ENCODE assay signal across 1 cellular context in the genomic region with DNA sequence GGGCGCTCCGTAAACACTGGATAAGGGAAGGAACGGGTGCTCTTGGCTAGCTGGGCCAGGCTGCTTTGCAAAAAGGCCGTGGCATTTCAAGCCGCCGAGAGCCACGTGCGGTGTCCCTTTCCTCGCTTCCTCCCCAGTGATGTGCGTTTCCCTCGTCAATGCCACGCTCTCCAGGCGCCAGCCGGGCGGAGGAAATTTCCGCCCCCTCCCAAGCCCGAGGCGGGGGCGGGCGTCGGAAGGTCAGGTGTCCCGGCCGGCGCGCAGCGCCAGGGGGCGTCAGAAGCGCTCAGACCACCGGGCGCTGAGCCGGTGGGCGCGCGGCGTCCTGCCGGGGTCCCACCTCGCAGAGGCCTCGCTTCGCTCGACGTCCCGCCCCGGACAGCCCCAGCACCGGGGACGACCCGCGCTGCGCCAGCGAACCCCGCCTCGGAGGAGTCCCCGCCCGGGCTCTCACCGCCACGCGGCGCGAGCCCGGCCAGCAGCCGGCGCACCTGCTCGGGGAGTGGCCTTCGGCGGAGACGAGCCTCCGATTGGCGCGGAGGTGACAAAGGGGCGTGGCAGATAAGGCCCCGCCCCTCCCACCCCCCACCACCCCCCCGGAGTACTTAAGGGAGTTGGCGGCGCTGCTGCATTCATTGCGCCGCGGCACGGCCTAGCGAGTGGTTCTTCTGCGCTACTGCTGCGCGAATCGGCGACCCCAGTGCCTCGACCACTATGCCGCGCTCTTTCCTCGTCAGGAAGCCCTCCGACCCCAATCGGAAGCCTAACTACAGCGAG.
TF ChIP-seq lines count a peak whose summit lies in the region.

A gene (plus strand): TSS at position 635 of the 777 bp plus-strand sequence. CDS start 80 bp downstream, at position 715.

TF ChIP-seq in H1, 55 proteins besides CTCF, POLR2A, EP300 and RAD21 (continued from another document):
- TF ChIP-seq SIN3A (conservative IDR thresholded peaks at IDR 0.05 in 1 of 2, IDR thresholded peaks at IDR 0.05 in 1 of 2; ENCODE audit: low read depth in 1 of 2, low read length in 2 of 2) (peak in 1 of 2 experiments; percentile 75; a peak in 1 of 4 replicates), SUZ12 (IDR thresholded peaks at IDR 0.05; ENCODE audit: low read length) (no peak), NANOG (IDR thresholded peaks at IDR 0.05; ENCODE audit: insufficient read depth, low read depth, low read length, poor library complexity, severe bottlenecking) (no peak), POU5F1 (IDR thresholded peaks at IDR 0.05; ENCODE audit: low read depth, low read length) (no peak), GABPA (IDR thresholded peaks at IDR 0.05; ENCODE audit: borderline replicate concordance, insufficient read depth, low read length) (no peak), ASH2L (IDR thresholded peaks at IDR 0.05; ENCODE audit: low read length) (peak; percentile 77), KDM5A (IDR thresholded peaks at IDR 0.05; ENCODE audit: low read length) (no peak), MAFK (IDR thresholded peaks at IDR 0.05; ENCODE audit: low read depth, low read length) (no peak), FOSL1 (IDR thresholded peaks at IDR 0.05; ENCODE audit: insufficient read depth, low read depth, low read length) (no peak), RXRA (IDR thresholded peaks at IDR 0.05; ENCODE audit: insufficient read depth, low read depth, low read length) (no peak), GTF2F1 (IDR thresholded peaks at IDR 0.05; ENCODE audit: borderline replicate concordance, low read depth, low read length) (no peak), ZNF274 (IDR thresholded peaks at IDR 0.05; ENCODE audit: borderline replicate concordance, extremely low read depth, low read length) (no peak), SP2 (IDR thresholded peaks at IDR 0.05; ENCODE audit: low read length) (no peak), SRF (IDR thresholded peaks at IDR 0.05; ENCODE audit: low read depth, low read length) (no peak), KDM1A (IDR thresholded peaks at IDR 0.05; ENCODE audit: borderline replicate concordance, low read length) (peak; percentile 9; the same call in 1 of the 2 replicates), TAF7 (optimal IDR thresholded peaks at IDR 0.05; ENCODE audit: borderline replicate concordance, low read depth, low read length) (peak; percentile 96), POLR2AphosphoS5 (IDR thresholded peaks at IDR 0.05; ENCODE audit: low read depth, low read length) (peak; percentile 99), SIRT6 (IDR thresholded peaks at IDR 0.05; ENCODE audit: low read length) (no peak), SIX5 (IDR thresholded peaks at IDR 0.05; ENCODE audit: low read depth, low read length) (no peak), JUN (IDR thresholded peaks at IDR 0.05; ENCODE audit: low read depth, low read length) (no peak), CHD2 (IDR thresholded peaks at IDR 0.05; ENCODE audit: low read length) (no peak), EGR1 (IDR thresholded peaks at IDR 0.05; ENCODE audit: borderline replicate concordance, low read depth, low read length) (peak; percentile 97), TCF12 (IDR thresholded peaks at IDR 0.05; ENCODE audit: low read depth, low read length) (peak; percentile 27; the same call in 1 of the 2 replicates), TBP (IDR thresholded peaks at IDR 0.05; ENCODE audit: low read depth, low read length) (peak; percentile 92), BRCA1 (IDR thresholded peaks at IDR 0.05; ENCODE audit: low read depth, low read length) (no peak), CBX5 (IDR thresholded peaks at IDR 0.05; ENCODE audit: low read depth, low read length) (no peak), NRF1 (IDR thresholded peaks at IDR 0.05; ENCODE audit: low read depth, low read length) (no peak), KDM4A (IDR thresholded peaks at IDR 0.05; ENCODE audit: low read depth, low read length, severe bottlenecking) (peak; percentile 99), TAF1 (IDR thresholded peaks at IDR 0.05; ENCODE audit: low read depth, low read length) (peak; percentile 96), CREB1 (IDR thresholded peaks at IDR 0.05) (peak; percentile 61; the same call in 1 of the 2 replicates), CEBPB (IDR thresholded peaks at IDR 0.05; ENCODE audit: low read depth, low read length) (no peak), RNF2 (IDR thresholded peaks at IDR 0.05; ENCODE audit: borderline replicate concordance, low read depth, low read length, missing control alignments, poor library complexity, severe bottlenecking) (no peak), CTBP2 (IDR thresholded peaks at IDR 0.05; ENCODE audit: borderline replicate concordance, insufficient read depth, insufficient read length, low read length) (no peak), YY1 (IDR thresholded peaks at IDR 0.05; ENCODE audit: low read depth, low read length) (no peak), SAP30 (IDR thresholded peaks at IDR 0.05; ENCODE audit: insufficient read depth, insufficient replicate concordance, low read length) (peak; percentile 17), RFX5 (IDR thresholded peaks at IDR 0.05; ENCODE audit: borderline replicate concordance, low read depth, low read length) (no peak), EZH2 (IDR thresholded peaks at IDR 0.05; ENCODE audit: low read depth, low read length, severe bottlenecking) (no peak), HDAC6 (IDR thresholded peaks at IDR 0.05; ENCODE audit: low read depth, low read length) (no peak), BCL11A (IDR thresholded peaks at IDR 0.05; ENCODE audit: low read depth in 2 of 2, low read length in 2 of 2) (no peak)
- TF ChIP-seq, protein P1, sequence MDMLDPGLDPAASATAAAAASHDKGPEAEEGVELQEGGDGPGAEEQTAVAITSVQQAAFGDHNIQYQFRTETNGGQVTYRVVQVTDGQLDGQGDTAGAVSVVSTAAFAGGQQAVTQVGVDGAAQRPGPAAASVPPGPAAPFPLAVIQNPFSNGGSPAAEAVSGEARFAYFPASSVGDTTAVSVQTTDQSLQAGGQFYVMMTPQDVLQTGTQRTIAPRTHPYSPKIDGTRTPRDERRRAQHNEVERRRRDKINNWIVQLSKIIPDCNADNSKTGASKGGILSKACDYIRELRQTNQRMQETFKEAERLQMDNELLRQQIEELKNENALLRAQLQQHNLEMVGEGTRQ (IDR thresholded peaks at IDR 0.05; ENCODE audit: low read length): no peak; the same call in 1 of the 2 replicates
- TF ChIP-seq, protein P2, sequence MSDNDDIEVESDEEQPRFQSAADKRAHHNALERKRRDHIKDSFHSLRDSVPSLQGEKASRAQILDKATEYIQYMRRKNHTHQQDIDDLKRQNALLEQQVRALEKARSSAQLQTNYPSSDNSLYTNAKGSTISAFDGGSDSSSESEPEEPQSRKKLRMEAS (IDR thresholded peaks at IDR 0.05): peak; percentile 98
- TF ChIP-seq, protein P3, sequence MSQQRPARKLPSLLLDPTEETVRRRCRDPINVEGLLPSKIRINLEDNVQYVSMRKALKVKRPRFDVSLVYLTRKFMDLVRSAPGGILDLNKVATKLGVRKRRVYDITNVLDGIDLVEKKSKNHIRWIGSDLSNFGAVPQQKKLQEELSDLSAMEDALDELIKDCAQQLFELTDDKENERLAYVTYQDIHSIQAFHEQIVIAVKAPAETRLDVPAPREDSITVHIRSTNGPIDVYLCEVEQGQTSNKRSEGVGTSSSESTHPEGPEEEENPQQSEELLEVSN (IDR thresholded peaks at IDR 0.05): peak; percentile 99
- TF ChIP-seq, protein P4, sequence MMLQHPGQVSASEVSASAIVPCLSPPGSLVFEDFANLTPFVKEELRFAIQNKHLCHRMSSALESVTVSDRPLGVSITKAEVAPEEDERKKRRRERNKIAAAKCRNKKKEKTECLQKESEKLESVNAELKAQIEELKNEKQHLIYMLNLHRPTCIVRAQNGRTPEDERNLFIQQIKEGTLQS (IDR thresholded peaks at IDR 0.05; ENCODE audit: insufficient read depth, low read depth, low read length): no peak
- TF ChIP-seq, protein P5, sequence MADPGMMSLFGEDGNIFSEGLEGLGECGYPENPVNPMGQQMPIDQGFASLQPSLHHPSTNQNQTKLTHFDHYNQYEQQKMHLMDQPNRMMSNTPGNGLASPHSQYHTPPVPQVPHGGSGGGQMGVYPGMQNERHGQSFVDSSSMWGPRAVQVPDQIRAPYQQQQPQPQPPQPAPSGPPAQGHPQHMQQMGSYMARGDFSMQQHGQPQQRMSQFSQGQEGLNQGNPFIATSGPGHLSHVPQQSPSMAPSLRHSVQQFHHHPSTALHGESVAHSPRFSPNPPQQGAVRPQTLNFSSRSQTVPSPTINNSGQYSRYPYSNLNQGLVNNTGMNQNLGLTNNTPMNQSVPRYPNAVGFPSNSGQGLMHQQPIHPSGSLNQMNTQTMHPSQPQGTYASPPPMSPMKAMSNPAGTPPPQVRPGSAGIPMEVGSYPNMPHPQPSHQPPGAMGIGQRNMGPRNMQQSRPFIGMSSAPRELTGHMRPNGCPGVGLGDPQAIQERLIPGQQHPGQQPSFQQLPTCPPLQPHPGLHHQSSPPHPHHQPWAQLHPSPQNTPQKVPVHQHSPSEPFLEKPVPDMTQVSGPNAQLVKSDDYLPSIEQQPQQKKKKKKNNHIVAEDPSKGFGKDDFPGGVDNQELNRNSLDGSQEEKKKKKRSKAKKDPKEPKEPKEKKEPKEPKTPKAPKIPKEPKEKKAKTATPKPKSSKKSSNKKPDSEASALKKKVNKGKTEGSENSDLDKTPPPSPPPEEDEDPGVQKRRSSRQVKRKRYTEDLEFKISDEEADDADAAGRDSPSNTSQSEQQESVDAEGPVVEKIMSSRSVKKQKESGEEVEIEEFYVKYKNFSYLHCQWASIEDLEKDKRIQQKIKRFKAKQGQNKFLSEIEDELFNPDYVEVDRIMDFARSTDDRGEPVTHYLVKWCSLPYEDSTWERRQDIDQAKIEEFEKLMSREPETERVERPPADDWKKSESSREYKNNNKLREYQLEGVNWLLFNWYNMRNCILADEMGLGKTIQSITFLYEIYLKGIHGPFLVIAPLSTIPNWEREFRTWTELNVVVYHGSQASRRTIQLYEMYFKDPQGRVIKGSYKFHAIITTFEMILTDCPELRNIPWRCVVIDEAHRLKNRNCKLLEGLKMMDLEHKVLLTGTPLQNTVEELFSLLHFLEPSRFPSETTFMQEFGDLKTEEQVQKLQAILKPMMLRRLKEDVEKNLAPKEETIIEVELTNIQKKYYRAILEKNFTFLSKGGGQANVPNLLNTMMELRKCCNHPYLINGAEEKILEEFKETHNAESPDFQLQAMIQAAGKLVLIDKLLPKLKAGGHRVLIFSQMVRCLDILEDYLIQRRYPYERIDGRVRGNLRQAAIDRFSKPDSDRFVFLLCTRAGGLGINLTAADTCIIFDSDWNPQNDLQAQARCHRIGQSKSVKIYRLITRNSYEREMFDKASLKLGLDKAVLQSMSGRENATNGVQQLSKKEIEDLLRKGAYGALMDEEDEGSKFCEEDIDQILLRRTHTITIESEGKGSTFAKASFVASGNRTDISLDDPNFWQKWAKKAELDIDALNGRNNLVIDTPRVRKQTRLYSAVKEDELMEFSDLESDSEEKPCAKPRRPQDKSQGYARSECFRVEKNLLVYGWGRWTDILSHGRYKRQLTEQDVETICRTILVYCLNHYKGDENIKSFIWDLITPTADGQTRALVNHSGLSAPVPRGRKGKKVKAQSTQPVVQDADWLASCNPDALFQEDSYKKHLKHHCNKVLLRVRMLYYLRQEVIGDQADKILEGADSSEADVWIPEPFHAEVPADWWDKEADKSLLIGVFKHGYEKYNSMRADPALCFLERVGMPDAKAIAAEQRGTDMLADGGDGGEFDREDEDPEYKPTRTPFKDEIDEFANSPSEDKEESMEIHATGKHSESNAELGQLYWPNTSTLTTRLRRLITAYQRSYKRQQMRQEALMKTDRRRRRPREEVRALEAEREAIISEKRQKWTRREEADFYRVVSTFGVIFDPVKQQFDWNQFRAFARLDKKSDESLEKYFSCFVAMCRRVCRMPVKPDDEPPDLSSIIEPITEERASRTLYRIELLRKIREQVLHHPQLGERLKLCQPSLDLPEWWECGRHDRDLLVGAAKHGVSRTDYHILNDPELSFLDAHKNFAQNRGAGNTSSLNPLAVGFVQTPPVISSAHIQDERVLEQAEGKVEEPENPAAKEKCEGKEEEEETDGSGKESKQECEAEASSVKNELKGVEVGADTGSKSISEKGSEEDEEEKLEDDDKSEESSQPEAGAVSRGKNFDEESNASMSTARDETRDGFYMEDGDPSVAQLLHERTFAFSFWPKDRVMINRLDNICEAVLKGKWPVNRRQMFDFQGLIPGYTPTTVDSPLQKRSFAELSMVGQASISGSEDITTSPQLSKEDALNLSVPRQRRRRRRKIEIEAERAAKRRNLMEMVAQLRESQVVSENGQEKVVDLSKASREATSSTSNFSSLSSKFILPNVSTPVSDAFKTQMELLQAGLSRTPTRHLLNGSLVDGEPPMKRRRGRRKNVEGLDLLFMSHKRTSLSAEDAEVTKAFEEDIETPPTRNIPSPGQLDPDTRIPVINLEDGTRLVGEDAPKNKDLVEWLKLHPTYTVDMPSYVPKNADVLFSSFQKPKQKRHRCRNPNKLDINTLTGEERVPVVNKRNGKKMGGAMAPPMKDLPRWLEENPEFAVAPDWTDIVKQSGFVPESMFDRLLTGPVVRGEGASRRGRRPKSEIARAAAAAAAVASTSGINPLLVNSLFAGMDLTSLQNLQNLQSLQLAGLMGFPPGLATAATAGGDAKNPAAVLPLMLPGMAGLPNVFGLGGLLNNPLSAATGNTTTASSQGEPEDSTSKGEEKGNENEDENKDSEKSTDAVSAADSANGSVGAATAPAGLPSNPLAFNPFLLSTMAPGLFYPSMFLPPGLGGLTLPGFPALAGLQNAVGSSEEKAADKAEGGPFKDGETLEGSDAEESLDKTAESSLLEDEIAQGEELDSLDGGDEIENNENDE (IDR thresholded peaks at IDR 0.05; ENCODE audit: insufficient replicate concordance, low read length): no peak
